29 cellular contexts compared by ENCODE assay signal in the genomic region with DNA sequence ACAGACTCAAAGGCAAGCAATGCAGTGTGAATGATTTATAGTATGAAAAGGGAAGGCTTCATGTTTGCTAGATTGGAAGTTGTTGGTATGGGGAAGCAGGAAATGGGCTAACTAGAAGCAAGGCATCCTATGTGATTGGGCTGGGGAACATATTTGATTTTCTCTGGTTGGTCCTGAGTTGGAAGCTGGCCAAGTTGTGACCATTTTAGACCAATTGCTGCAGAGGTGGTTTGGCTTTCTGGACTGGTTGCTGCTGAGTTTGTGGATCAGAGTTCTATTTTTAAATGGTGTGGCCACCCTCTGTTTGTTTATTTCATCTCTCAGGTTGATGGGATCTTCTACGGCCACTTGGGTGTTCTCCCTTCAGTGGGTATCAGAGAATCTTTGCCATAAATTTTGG.
"Had no signal": no experiment of that assay in that cellular context is flagged by ENCODE, and none has a peak within 500 bp of the region (broad histone marks: within the 10 kb centered on the region; RNA-seq: fewer than 3 reads in every experiment).

No MANE protein-coding gene starts in this region.

- H3K4me1 ChIP-seq: ascending aorta, body of pancreas, esophagus muscularis mucosa, foreskin keratinocyte, gastrocnemius medialis had no signal

- H3K27me3 ChIP-seq: ascending aorta, body of pancreas, esophagus muscularis mucosa, gastrocnemius medialis had no signal

- H3K9me3 ChIP-seq: ascending aorta, body of pancreas, esophagus muscularis mucosa, gastrocnemius medialis had no signal

- H3K27ac ChIP-seq: ascending aorta, body of pancreas, esophagus muscularis mucosa, foreskin keratinocyte, gastrocnemius medialis had no signal

- DNase-seq: activated CD4-positive, alpha-beta memory T cell treated with anti-CD3 and anti-CD28 coated beads, Interleukin-2, amount 10 ng/mL, durations not matched to agents 7 days and 5 days; activated CD4-positive, alpha-beta T cell treated with anti-CD3 and anti-CD28 coated beads for 1 hour; activated CD4-positive, alpha-beta T cell treated with anti-CD3 and anti-CD28 coated beads for 4 hours; activated CD4-positive, alpha-beta T cell treated with anti-CD3 and anti-CD28 coated beads, Interleukin-2, amount 10 ng/mL, durations not matched to agents 7 days and 5 days; activated CD4-positive, alpha-beta T cell treated with anti-CD3 and anti-CD28 coated beads, Interleukin-2, amount 50 U/mL, for 4 hours; activated CD8-positive, alpha-beta memory T cell treated with anti-CD3 and anti-CD28 coated beads, Interleukin-2, amount 50 U/mL, for 48 hours; activated gamma-delta T cell; activated naive CD4-positive, alpha-beta T cell; activated naive CD4-positive, alpha-beta T cell treated with anti-CD3 and anti-CD28 coated beads, Interleukin-2, amount 10 ng/mL, durations not matched to agents 7 days and 5 days; activated naive CD8-positive, alpha-beta T cell treated with anti-CD3 and anti-CD28 coated beads, Interleukin-2, amount 10 ng/mL, durations not matched to agents 7 days and 5 days; activated T-cell treated with anti-CD3 and anti-CD28 coated beads for 4 hours; activated T-cell treated with anti-CD3 and anti-CD28 coated beads, Interleukin-2, amount 50 U/mL, for 24 hours; activated T-cell treated with anti-CD3 and anti-CD28 coated beads, Interleukin-2, amount 50 U/mL, for 72 hours; body of pancreas; caudate nucleus; cortex of kidney; dermis blood vessel endothelial cell; effector CD4-positive, alpha-beta T cell; effector memory CD8-positive, alpha-beta T cell; erythroblast; foreskin keratinocyte; gastrocnemius medialis; T-helper 1 cell; T-helper 17 cell; T1000 had no signal

- ATAC-seq: activated naive CD4-positive, alpha-beta T cell treated with anti-CD3 and anti-CD28 coated beads, Interleukin-2, amount 50 U/mL, for 72 hours; activated T-cell treated with anti-CD3 and anti-CD28 coated beads, Interleukin-2, amount 50 U/mL, for 72 hours; body of pancreas; effector memory CD8-positive, alpha-beta T cell; foreskin keratinocyte; gastrocnemius medialis; T-helper 17 cell; WTC11 had no signal

- H3K36me3 ChIP-seq: ascending aorta, esophagus muscularis mucosa, gastrocnemius medialis had no signal

- H3K4me3 ChIP-seq: ascending aorta, body of pancreas, esophagus muscularis mucosa, gastrocnemius medialis had no signal
